ENCODE assay signal across 30 cellular contexts in the genomic region with DNA sequence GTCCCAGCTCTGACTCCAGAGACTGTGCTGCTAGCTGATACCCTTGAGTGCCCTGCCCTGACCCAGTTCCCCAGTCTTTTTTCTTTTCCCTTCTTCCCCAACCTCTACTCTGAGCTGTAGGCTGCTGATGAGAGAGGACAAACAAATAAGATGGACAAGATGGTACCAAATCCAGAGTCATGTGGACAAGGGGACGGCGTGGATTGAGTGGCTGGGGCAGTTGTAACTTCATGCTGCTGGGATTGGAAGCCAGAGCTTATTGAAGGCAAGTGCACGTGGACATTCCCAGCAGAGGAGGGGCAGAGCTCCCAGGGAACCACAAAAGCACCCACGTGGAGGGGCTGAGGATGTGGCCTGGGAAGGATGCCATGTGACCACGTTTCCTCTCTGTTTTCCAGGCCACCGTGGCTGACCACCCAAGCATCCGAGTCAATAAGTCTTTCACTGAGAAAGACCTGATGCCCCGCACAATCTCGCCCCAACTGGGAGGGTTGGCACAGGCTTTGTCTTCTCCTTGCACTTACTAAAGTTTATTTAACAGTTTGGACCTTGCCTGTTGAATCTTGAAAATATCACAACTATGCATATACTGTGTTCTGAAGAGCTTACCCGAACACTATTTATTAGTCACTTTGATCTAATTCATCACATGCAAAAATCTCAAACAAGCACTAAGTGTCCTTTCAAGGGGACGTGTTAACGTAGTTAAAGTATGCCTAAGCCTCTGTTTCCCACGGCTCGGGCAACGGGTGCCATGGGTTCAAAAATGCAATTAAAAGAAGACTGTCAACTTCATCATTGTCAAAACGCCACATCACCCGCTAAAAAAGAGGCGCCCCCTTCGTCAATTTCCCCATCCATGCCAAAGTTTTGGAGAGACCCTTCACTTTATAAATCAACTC.
"Had no signal": no experiment of that assay in that cellular context is flagged by ENCODE, and none has a peak within 500 bp of the region (broad histone marks: within the 10 kb centered on the region; RNA-seq: fewer than 3 reads in every experiment).

No MANE protein-coding gene starts in this region.

- ATAC-seq: activated T-cell treated with anti-CD3 and anti-CD28 coated beads, Interleukin-2, amount 50 U/mL, for 72 hours; effector memory CD8-positive, alpha-beta T cell; heart left ventricle; left lung; lower lobe of right lung; mucosa of descending colon; stimulated activated memory B cell treated with anti-CD40 and anti-IgM and Interleukin-4, amounts not matched to agents 10 μg/mL and 1 μg/mL and 100 μg/mL, for 72 hours had no signal

- H3K4me1 Mint-ChIP-seq: stimulated activated memory B cell treated with anti-CD40 and anti-IgM and Interleukin-4, amounts not matched to agents 10 μg/mL and 1 μg/mL and 100 μg/mL, for 72 hours had no signal

- H3K4me3 Mint-ChIP-seq: activated naive CD8-positive, alpha-beta T cell; activated T-cell treated with anti-CD3 and anti-CD28 coated beads, Interleukin-2, amount 50 U/mL, for 72 hours; brain; effector memory CD8-positive, alpha-beta T cell; nephron progenitor cell; stimulated activated memory B cell treated with anti-CD40 and anti-IgM and Interleukin-4, amounts not matched to agents 10 μg/mL and 1 μg/mL and 100 μg/mL, for 72 hours had no signal

- H3K9me3 ChIP-seq: heart left ventricle, lower lobe of right lung, mucosa of descending colon, neutrophil, sigmoid colon, tibial artery had no signal

- FAIRE-seq: endothelial cell of umbilical vein, small intestine, TTC549 had no signal

- DNase-seq: activated CD4-positive, alpha-beta T cell treated with anti-CD3 and anti-CD28 coated beads for 4 hours; activated CD4-positive, alpha-beta T cell treated with anti-CD3 and anti-CD28 coated beads, Interleukin-2, amount 50 U/mL, for 4 hours; activated naive CD4-positive, alpha-beta T cell treated with Interleukin-2 at 50 U/mL for 16 hours; activated T-cell treated with anti-CD3 and anti-CD28 coated beads for 4 hours; activated T-cell treated with anti-CD3 and anti-CD28 coated beads, Interleukin-2, amount 50 U/mL, for 72 hours; anterior cingulate cortex; cortex of kidney; effector memory CD8-positive, alpha-beta T cell; foreskin fibroblast; heart left ventricle; left lung; lower lobe of right lung; mesenchymal stem cell; mucosa of descending colon; nephron progenitor cell; sigmoid colon; small intestine; stimulated activated CD4-positive, alpha-beta T cell treated with anti-CD3 and anti-CD28 coated beads, Interleukin-1b, Interleukin-23, amount 100 ng/mL, for 48 hours; stimulated activated CD4-positive, alpha-beta T cell treated with anti-CD3 and anti-CD28 coated beads, Interleukin-4, amount 100 ng/mL, for 4 hours; stimulated activated CD8-positive, alpha-beta memory T cell treated with anti-CD3 and anti-CD28 coated beads, Interleukin-4, amount 100 ng/mL, for 48 hours; stomach; tibial artery had no signal

- H3K9ac ChIP-seq: parathyroid adenoma had no signal

- H3K36me3 Mint-ChIP-seq: activated naive CD8-positive, alpha-beta T cell; brain; stimulated activated memory B cell treated with anti-CD40 and anti-IgM and Interleukin-4, amounts not matched to agents 10 μg/mL and 1 μg/mL and 100 μg/mL, for 72 hours had no signal

- H3K4me3 ChIP-seq: heart left ventricle, left lung, lower lobe of right lung, mucosa of descending colon, sigmoid colon, stomach, tibial artery had no signal

- H3K27me3 ChIP-seq: left lung, neutrophil, sigmoid colon, tibial artery had no signal

- H3K36me3 ChIP-seq: heart left ventricle, left lung, lower lobe of right lung, neutrophil, sigmoid colon, stomach, tibial artery had no signal

- H3K4me1 ChIP-seq: heart left ventricle, left lung, lower lobe of right lung, parathyroid adenoma, stomach, tibial artery had no signal

- H3K79me2 ChIP-seq: parathyroid adenoma had no signal

- H2AFZ ChIP-seq: parathyroid adenoma had no signal

- H3K27me3 Mint-ChIP-seq: effector memory CD8-positive, alpha-beta T cell; stimulated activated memory B cell treated with anti-CD40 and anti-IgM and Interleukin-4, amounts not matched to agents 10 μg/mL and 1 μg/mL and 100 μg/mL, for 72 hours had no signal

- H3K27ac Mint-ChIP-seq: activated naive CD8-positive, alpha-beta T cell; activated T-cell treated with anti-CD3 and anti-CD28 coated beads, Interleukin-2, amount 50 U/mL, for 72 hours; effector memory CD8-positive, alpha-beta T cell; nephron progenitor cell; stimulated activated memory B cell treated with anti-CD40 and anti-IgM and Interleukin-4, amounts not matched to agents 10 μg/mL and 1 μg/mL and 100 μg/mL, for 72 hours had no signal

- H3K27ac ChIP-seq: heart left ventricle, left lung, lower lobe of right lung, neutrophil, parathyroid adenoma, sigmoid colon, stomach, tibial artery, VCaP had no signal
